In genomic region chr3:94314218-94314883, GRCh38 we compare ENCODE assay signal across 26 cellular contexts.
"Had no signal": no experiment of that assay in that cellular context is flagged by ENCODE, and none has a peak within 500 bp of the region (broad histone marks: within the 10 kb centered on the region; RNA-seq: fewer than 3 reads in every experiment).

No MANE protein-coding gene starts in this region.

- H3K9me3 Mint-ChIP-seq: mesothelial cell of epicardium; stimulated activated naive CD8-positive, alpha-beta T cell treated with anti-CD3 and anti-CD28 coated beads, Interleukin-15, Interleukin-2, amounts not matched to agents 100 ng/mL and 50 ng/mL, for 24 hours had no signal

- H3K27me3 Mint-ChIP-seq: naive thymus-derived CD4-positive, alpha-beta T cell; natural killer cell treated with Interleukin-12 subunit alpha and Interleukin-12 subunit beta and Interleukin-15 and Interleukin-18, amount 100 ng/mL, for 72 hours; progenitor cell of endocrine pancreas had no signal

- H3K4me3 Mint-ChIP-seq: immature natural killer cell; mesothelial cell of epicardium; naive thymus-derived CD4-positive, alpha-beta T cell; natural killer cell treated with Interleukin-12 subunit alpha and Interleukin-12 subunit beta and Interleukin-15 and Interleukin-18, amount 100 ng/mL, for 72 hours; stimulated activated effector memory CD8-positive, alpha-beta T cell treated with anti-CD3 and anti-CD28 coated beads, Interleukin-12 subunit alpha, Interleukin-12 subunit beta, amount 100 ng/mL, for 72 hours; stimulated activated naive CD8-positive, alpha-beta T cell treated with anti-CD3 and anti-CD28 coated beads, Interleukin-15, Interleukin-2, amounts not matched to agents 100 ng/mL and 50 ng/mL, for 24 hours had no signal

- H3K4me1 ChIP-seq: left ventricle myocardium inferior, suprapubic skin, tibial artery, upper lobe of right lung had no signal

- FAIRE-seq: urothelium cell line had no signal

- H3K36me3 Mint-ChIP-seq: immature natural killer cell; mesothelial cell of epicardium; naive thymus-derived CD4-positive, alpha-beta T cell; natural killer cell treated with Interleukin-12 subunit alpha and Interleukin-12 subunit beta and Interleukin-15 and Interleukin-18, amount 100 ng/mL, for 72 hours; stimulated activated effector memory CD8-positive, alpha-beta T cell treated with anti-CD3 and anti-CD28 coated beads, Interleukin-12 subunit alpha, Interleukin-12 subunit beta, amount 100 ng/mL, for 72 hours had no signal

- DNase-seq: hypothalamus; immature natural killer cell; kidney; left ventricle myocardium inferior; mesendoderm; naive thymus-derived CD4-positive, alpha-beta T cell; ovary; retina; right cardiac atrium; spleen; stimulated activated CD4-positive, alpha-beta T cell treated with anti-CD3 and anti-CD28 coated beads, Interleukin-4, amount 100 ng/mL, for 24 hours; stimulated activated naive CD4-positive, alpha-beta T cell; tibial artery; trophoblast cell; upper lobe of right lung had no signal

- H3K9me3 ChIP-seq: left ventricle myocardium inferior, ovary, spleen, suprapubic skin, thoracic aorta, tibial artery, upper lobe of right lung had no signal

- H3K27ac ChIP-seq: left ventricle myocardium inferior, ovary, skin epidermis, spleen, suprapubic skin, thoracic aorta, tibial artery, upper lobe of right lung had no signal

- H3K36me3 ChIP-seq: left ventricle myocardium inferior, ovary, spleen, suprapubic skin, thoracic aorta, tibial artery, upper lobe of right lung had no signal

- H3K27ac Mint-ChIP-seq: immature natural killer cell; mesothelial cell of epicardium; naive thymus-derived CD4-positive, alpha-beta T cell; natural killer cell treated with Interleukin-12 subunit alpha and Interleukin-12 subunit beta and Interleukin-15 and Interleukin-18, amount 100 ng/mL, for 72 hours; progenitor cell of endocrine pancreas; stimulated activated effector memory CD8-positive, alpha-beta T cell treated with anti-CD3 and anti-CD28 coated beads, Interleukin-12 subunit alpha, Interleukin-12 subunit beta, amount 100 ng/mL, for 72 hours; stimulated activated naive CD8-positive, alpha-beta T cell treated with anti-CD3 and anti-CD28 coated beads, Interleukin-15, Interleukin-2, amounts not matched to agents 100 ng/mL and 50 ng/mL, for 24 hours had no signal

- H3K4me1 Mint-ChIP-seq: immature natural killer cell; naive thymus-derived CD4-positive, alpha-beta T cell; stimulated activated effector memory CD8-positive, alpha-beta T cell treated with anti-CD3 and anti-CD28 coated beads, Interleukin-12 subunit alpha, Interleukin-12 subunit beta, amount 100 ng/mL, for 72 hours had no signal

- ATAC-seq: naive thymus-derived CD4-positive, alpha-beta T cell; natural killer cell treated with Interleukin-12 subunit alpha and Interleukin-12 subunit beta and Interleukin-15 and Interleukin-18, amount 100 ng/mL, for 72 hours; right cardiac atrium; sciatic nerve; stimulated activated effector memory CD8-positive, alpha-beta T cell treated with anti-CD3 and anti-CD28 coated beads, Interleukin-12 subunit alpha, Interleukin-12 subunit beta, amount 100 ng/mL, for 72 hours; upper lobe of right lung had no signal

- H3K27me3 ChIP-seq: ovary, spleen, suprapubic skin, tibial artery, upper lobe of right lung had no signal

- H3K4me3 ChIP-seq: left ventricle myocardium inferior, lung, ovary, skin epidermis, spleen, suprapubic skin, thoracic aorta, tibial artery, upper lobe of right lung had no signal
